Comparison of ENCODE assay signal across 17 cellular contexts in genomic region chr2:96137611-96138129, GRCh38. TPM values are rescaled to one million over a fixed set of nuclear protein-coding genes. Genes with fewer than 3 reads are reported as not detected.
"Had no signal": no experiment of that assay in that cellular context is flagged by ENCODE, and none has a peak within 500 bp of the region (broad histone marks: within the 10 kb centered on the region; RNA-seq: fewer than 3 reads in every experiment).

No MANE protein-coding gene starts in this region.

- H3K4me1 ChIP-seq: breast epithelium, left ventricle myocardium inferior, pancreas, tibial nerve had no signal

- H3K4me1 Mint-ChIP-seq: activated naive CD8-positive, alpha-beta T cell treated with anti-CD3 and anti-CD28 coated beads, Interleukin-2, amount 10 ng/mL, durations not matched to agents 7 days and 5 days; neural crest cell had no signal

- H3K9me3 Mint-ChIP-seq: activated naive CD8-positive, alpha-beta T cell treated with anti-CD3 and anti-CD28 coated beads, Interleukin-2, amount 10 ng/mL, durations not matched to agents 7 days and 5 days; activated T-cell treated with anti-CD3 and anti-CD28 coated beads, Interleukin-2, amount 50 U/mL, for 4 hours; neural crest cell had no signal

- DNase-seq: activated gamma-delta T cell treated with Interleukin-2 at 50 U/mL for 16 hours; activated naive CD8-positive, alpha-beta T cell treated with anti-CD3 and anti-CD28 coated beads, Interleukin-2, amount 10 ng/mL, durations not matched to agents 7 days and 5 days; activated T-cell treated with anti-CD3 and anti-CD28 coated beads, Interleukin-2, amount 50 U/mL, for 4 hours; esophagus squamous epithelium; foreskin fibroblast; glutamatergic neuron; mesenchymal stem cell; stimulated activated CD4-positive, alpha-beta T cell treated with anti-CD3 and anti-CD28 coated beads, Interleukin-4, amount 100 ng/mL, for 4 hours had no signal

- H3K27ac Mint-ChIP-seq: activated naive CD8-positive, alpha-beta T cell treated with anti-CD3 and anti-CD28 coated beads, Interleukin-2, amount 10 ng/mL, durations not matched to agents 7 days and 5 days had no signal

- H3K4me3 ChIP-seq: esophagus squamous epithelium, left ventricle myocardium inferior, pancreas, tibial nerve had no signal

- H3K36me3 ChIP-seq: breast epithelium, esophagus squamous epithelium, left ventricle myocardium inferior, pancreas, tibial nerve had no signal

- H3K36me3 Mint-ChIP-seq: activated naive CD8-positive, alpha-beta T cell treated with anti-CD3 and anti-CD28 coated beads, Interleukin-2, amount 10 ng/mL, durations not matched to agents 7 days and 5 days had no signal

- FAIRE-seq: pancreas had no signal

- H3K27me3 Mint-ChIP-seq: activated naive CD8-positive, alpha-beta T cell treated with anti-CD3 and anti-CD28 coated beads, Interleukin-2, amount 10 ng/mL, durations not matched to agents 7 days and 5 days had no signal

- H3K4me3 Mint-ChIP-seq: activated naive CD8-positive, alpha-beta T cell treated with anti-CD3 and anti-CD28 coated beads, Interleukin-2, amount 10 ng/mL, durations not matched to agents 7 days and 5 days; activated T-cell treated with anti-CD3 and anti-CD28 coated beads, Interleukin-2, amount 50 U/mL, for 4 hours; neural crest cell had no signal

- H3K27me3 ChIP-seq: breast epithelium, pancreas had no signal

- ATAC-seq: activated CD4-positive, CD25-positive, alpha-beta regulatory T cell treated with anti-CD3 and anti-CD28 coated beads, Interleukin-2, amount 50 U/mL, for 24 hours; activated T-cell treated with anti-CD3 and anti-CD28 coated beads, Interleukin-2, amount 50 U/mL, for 4 hours had no signal

- H3K27ac ChIP-seq: breast epithelium, left ventricle myocardium inferior, pancreas, tibial nerve had no signal

- H3K9me3 ChIP-seq: breast epithelium, esophagus squamous epithelium, left ventricle myocardium inferior, pancreas, tibial nerve had no signal

RNA-seq across cellular contexts. Expression of gene ASTL, which starts 0.6 kb away (rescaled TPM):
- total RNA-seq: left ventricle myocardium inferior; neural crest cell; pancreas; skeletal muscle tissue; T-helper 2 cell treated with Interferon-gamma antibody and Interleukin-4, amounts not matched to agents 100 ng/mL and 5 ng/mL, for 36 hours had no signal
- polyA plus RNA-seq: aorta had no signal
